In the genomic region with DNA sequence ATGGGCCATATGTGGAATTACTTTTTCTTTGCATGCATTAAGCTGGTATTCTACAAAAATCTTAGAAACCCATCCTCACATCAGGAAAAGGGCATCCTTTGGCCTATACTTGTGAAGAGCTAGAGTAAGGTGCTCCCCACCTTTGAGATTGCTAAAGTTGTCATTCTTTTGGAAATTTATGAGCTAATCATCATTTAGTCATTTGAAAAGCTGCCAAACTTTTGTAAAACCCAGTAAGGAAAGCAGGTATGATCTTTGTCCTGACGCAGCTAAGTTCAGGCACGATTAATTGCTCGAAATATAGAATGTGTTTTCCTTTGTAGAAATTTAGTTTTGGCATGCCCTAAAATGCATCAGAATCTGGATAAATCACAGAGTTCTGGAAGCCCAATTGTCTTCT, we compare ENCODE assay signal across 22 cellular contexts. TPM values are rescaled to one million over a fixed set of nuclear protein-coding genes. Genes with fewer than 3 reads are reported as not detected.
DNase-seq lines count a peak whose midpoint lies in the region; ATAC-seq, FAIRE-seq and TF ChIP-seq lines count a peak whose summit lies in the region.
"Had no signal": no experiment of that assay in that cellular context is flagged by ENCODE, and none has a peak within 500 bp of the region (broad histone marks: within the 10 kb centered on the region; RNA-seq: fewer than 3 reads in every experiment).

No MANE protein-coding gene starts in this region.

- H3K27me3 Mint-ChIP-seq in activated naive CD4-positive, alpha-beta T cell treated with anti-CD3 and anti-CD28 coated beads, Interleukin-2, amount 50 U/mL, for 24 hours = no peaks in the 10 kb centered on the region
- H3K27me3 Mint-ChIP-seq in activated T-helper 17 cell treated with anti-CD3 and anti-CD28 coated beads, Interleukin-2, amount 50 U/mL, for 72 hours = no peaks in the 10 kb centered on the region
- no peaks in the 10 kb centered on the region for H3K27me3 Mint-ChIP-seq in glutamatergic neuron (ENCODE audit: unreplicated experiment)

- peak; percentile 40 for FAIRE-seq in GM19239 (lab: Jason Lieb, UNC)
- FAIRE-seq: keratinocyte had no signal

- no peak overlapping the region for H3K27ac Mint-ChIP-seq in activated naive CD4-positive, alpha-beta T cell treated with anti-CD3 and anti-CD28 coated beads, Interleukin-2, amount 50 U/mL, for 24 hours
- no peak overlapping the region for H3K27ac Mint-ChIP-seq in activated T-helper 17 cell treated with anti-CD3 and anti-CD28 coated beads, Interleukin-2, amount 50 U/mL, for 72 hours
- H3K27ac Mint-ChIP-seq in glutamatergic neuron (ENCODE audit: unreplicated experiment) = no peak overlapping the region

- H3K4me1 Mint-ChIP-seq in activated naive CD4-positive, alpha-beta T cell treated with anti-CD3 and anti-CD28 coated beads, Interleukin-2, amount 50 U/mL, for 24 hours = peaks cover 35% of the 10 kb centered on the region
- peaks cover 3% of the 10 kb centered on the region for H3K4me1 Mint-ChIP-seq in activated T-helper 17 cell treated with anti-CD3 and anti-CD28 coated beads, Interleukin-2, amount 50 U/mL, for 72 hours
- H3K4me1 Mint-ChIP-seq in glutamatergic neuron (ENCODE audit: low read depth, unreplicated experiment) = no peaks in the 10 kb centered on the region

- TF ChIP-seq CTCF in glutamatergic neuron (IDR thresholded peaks at IDR 0.05; ENCODE audit: partially characterized antibody, unreplicated experiment) = no peak

- no peak for ATAC-seq in activated T-helper 17 cell treated with anti-CD3 and anti-CD28 coated beads, Interleukin-2, amount 50 U/mL, for 72 hours (replicated peaks)

- H3K4me3 Mint-ChIP-seq in activated naive CD4-positive, alpha-beta T cell treated with anti-CD3 and anti-CD28 coated beads, Interleukin-2, amount 50 U/mL, for 24 hours = peak overlapping the region; percentile 64
- H3K4me3 Mint-ChIP-seq in activated T-helper 17 cell treated with anti-CD3 and anti-CD28 coated beads, Interleukin-2, amount 50 U/mL, for 72 hours = peak overlapping the region; percentile 93
- peak overlapping the region; percentile 6 for H3K4me3 Mint-ChIP-seq in glutamatergic neuron (ENCODE audit: unreplicated experiment)

- peaks cover 2% of the 10 kb centered on the region for H3K36me3 Mint-ChIP-seq in activated naive CD4-positive, alpha-beta T cell treated with anti-CD3 and anti-CD28 coated beads, Interleukin-2, amount 50 U/mL, for 24 hours
- peaks cover 39% of the 10 kb centered on the region for H3K36me3 Mint-ChIP-seq in activated T-helper 17 cell treated with anti-CD3 and anti-CD28 coated beads, Interleukin-2, amount 50 U/mL, for 72 hours (ENCODE audit: low read depth)
- no peaks in the 10 kb centered on the region for H3K36me3 Mint-ChIP-seq in glutamatergic neuron (ENCODE audit: unreplicated experiment)

- no peaks in the 10 kb centered on the region for H3K9me3 Mint-ChIP-seq in activated naive CD4-positive, alpha-beta T cell treated with anti-CD3 and anti-CD28 coated beads, Interleukin-2, amount 50 U/mL, for 24 hours
- H3K9me3 Mint-ChIP-seq in activated T-helper 17 cell treated with anti-CD3 and anti-CD28 coated beads, Interleukin-2, amount 50 U/mL, for 72 hours = no peaks in the 10 kb centered on the region
- no peaks in the 10 kb centered on the region for H3K9me3 Mint-ChIP-seq in glutamatergic neuron (ENCODE audit: unreplicated experiment)

- no peak for DNase-seq in activated naive CD4-positive, alpha-beta T cell (lab: John Stamatoyannopoulos, UW)
- no peak for DNase-seq in GM19239 (ENCODE audit: insufficient read length, low spot score)
- DNase-seq in glutamatergic neuron = no peak
- no peak for DNase-seq in midbrain (lab: John Stamatoyannopoulos, UW)
- no peak for DNase-seq in mucosa of gallbladder (ENCODE audit: low spot score)
- no peak for DNase-seq in SIG-M5 treated with dmso at 0.1 percent for 504 hours (lab: John Stamatoyannopoulos, UW; ENCODE audit: unreplicated experiment)
- DNase-seq: DMS153; foreskin melanocyte; GDM1; NCI-H1048; NCI-H187 treated with DMSO at 0.1 percent for 48 hours; NCI-H2227 treated with DMSO at 0.1 percent for 48 hours; NCI-H82; stimulated activated CD4-positive, alpha-beta T cell treated with anti-CD3 and anti-CD28 coated beads, Interleukin-2, amount 100 ng/mL, for 48 hours; stimulated activated naive CD4-positive, alpha-beta T cell treated with Interleukin-2 at 50 U/mL for 16 hours; tibial artery; WERI-Rb-1 had no signal

RNA-seq across cellular contexts. Expression of gene EIF1AY, which starts 2.6 kb away (rescaled TPM):
- total RNA-seq in activated T-helper 17 cell treated with anti-CD3 and anti-CD28 coated beads, Interleukin-2, amount 50 U/mL, for 72 hours = 10 to 100 TPM; 50.4 to 66.1 TPM
- total RNA-seq in glutamatergic neuron (ENCODE audit: unreplicated experiment) = 32.4 TPM
- 0.32 TPM for total RNA-seq in mucosa of gallbladder
- total RNA-seq: ascending aorta, lung had no signal

Comparison
In these comparisons a context has a peak if more than half of its experiments do, and no peak if none do; other contexts are left out.
1. H3K4me3 Mint-ChIP-seq: peak in every context shown above with its lines; median percentile 93 in activated T-helper 17 cell treated with anti-CD3 and anti-CD28 coated beads, Interleukin-2, amount 50 U/mL, for 72 hours; 64 in activated naive CD4-positive, alpha-beta T cell treated with anti-CD3 and anti-CD28 coated beads, Interleukin-2, amount 50 U/mL, for 24 hours; 6 in glutamatergic neuron.